In genomic region chr11:33262016-33262638, GRCh38 we compare ENCODE assay signal across 12 cellular contexts. TPM values are rescaled to one million over a fixed set of nuclear protein-coding genes. Genes with fewer than 3 reads are reported as not detected.
DNase-seq lines count a peak whose midpoint lies in the region; ATAC-seq and TF ChIP-seq lines count a peak whose summit lies in the region.
"Had no signal": no experiment of that assay in that cellular context is flagged by ENCODE, and none has a peak within 500 bp of the region (broad histone marks: within the 10 kb centered on the region; RNA-seq: fewer than 3 reads in every experiment).

No MANE protein-coding gene starts in this region.

- no peak for TF ChIP-seq CTCF in mucosa of descending colon (IDR thresholded peaks at IDR 0.05)

- H3K9me3 ChIP-seq in mucosa of descending colon, result no peaks in the 10 kb centered on the region

- intact Hi-C loops in mucosa of descending colon (cut with DNase I, micrococcal nuclease), result loop anchor here in 1 of 2 donors (10.0 kb wide), 1 partner anchor 63 kb away; no protein-coding TSS in a partner anchor

- no peak overlapping the region for H3K4me3 ChIP-seq in mucosa of descending colon

- H3K36me3 ChIP-seq in mucosa of descending colon (ENCODE audit: low read depth), result no peaks in the 10 kb centered on the region

- DNase-seq in NOMO-1 treated with DMSO at 0.1 percent for 48 hours (lab: John Stamatoyannopoulos, UW; ENCODE audit: unreplicated experiment) (peak; percentile 30), NOMO-1 treated with dmso at 0.1 percent for 144 hours (lab: John Stamatoyannopoulos, UW; ENCODE audit: unreplicated experiment) (no peak), RPMI7951 (ENCODE audit: low read depth) (peak; percentile 3), foreskin melanocyte (peak; percentile 62), superior temporal gyrus (ENCODE audit: extremely low spot score) (peak; percentile 69), mucosa of descending colon (no peak)
- DNase-seq: activated CD4-positive, alpha-beta T cell treated with anti-CD3 and anti-CD28 coated beads, Interleukin-2, amount 50 U/mL, for 48 hours; amniotic stem cell; NCI-H2029 had no signal

- peaks cover 21% of the 10 kb centered on the region for H3K4me1 ChIP-seq in mucosa of descending colon (ENCODE audit: low read depth)

- ATAC-seq in HG03095 (IDR thresholded peaks at IDR 0.05; ENCODE audit: unreplicated experiment), result no peak
- no peak for ATAC-seq in GM19395 (IDR thresholded peaks at IDR 0.05; ENCODE audit: unreplicated experiment)
- ATAC-seq in mucosa of descending colon, result no peak
- ATAC-seq: SK-N-SH treated with all-trans-retinoic acid at 6 μM for 48 hours had no signal

RNA-seq across cellular contexts. Expression of gene HIPK3, which starts 4.9 kb away (rescaled TPM):
- 30.5 and 32.0 TPM in 2 replicates for total RNA-seq in RPMI7951 (2014; rRNA removed; shearing (Covaris generic))
- 100 to 1,000 TPM in 1 of 3 donors, 10 to 100 TPM in 2; 67.0 to 254 (median 69.7) TPM for total RNA-seq in mucosa of descending colon

Comparison
In these comparisons a context has a peak if more than half of its experiments do, and no peak if none do; other contexts are left out.
1. DNase-seq: peak in NOMO-1 treated with DMSO at 0.1 percent for 48 hours (single experiment), RPMI7951 (single experiment), foreskin melanocyte (single experiment) and superior temporal gyrus (single experiment); none in NOMO-1 treated with dmso at 0.1 percent for 144 hours (single experiment) and mucosa of descending colon (0 of 3).